In genomic region chr2:36357506-36358316, GRCh38 we compare ENCODE assay signal across 8 cellular contexts.
DNase-seq lines count a peak whose midpoint lies in the region; ATAC-seq and TF ChIP-seq lines count a peak whose summit lies in the region.

No MANE protein-coding gene starts in this region.

- peak; percentile 32 for ATAC-seq in GM21528 (IDR thresholded peaks at IDR 0.05; ENCODE audit: low FRiP score, unreplicated experiment)

- TF ChIP-seq CTCF in LNCAP (IDR thresholded peaks at IDR 0.05): peak; percentile 11; the same call in 1 of the 2 replicates

- peak; percentile 80 for DNase-seq in ELF-1 (ENCODE audit: low read depth, low spot score)
- DNase-seq in activated naive CD4-positive, alpha-beta T cell treated with Interleukin-2 at 50 U/mL for 16 hours: peak; percentile 18
- peak; percentile 29 for DNase-seq in germinal center (ENCODE audit: low spot score)
- DNase-seq in nucleus accumbens (lab: John Stamatoyannopoulos, UW): peak in 42 of 56 donors; percentile 15 to 73 (median 43)
- no peak for DNase-seq in SHP77 (lab: John Stamatoyannopoulos, UW)
- DNase-seq in MV-4-11 (lab: John Stamatoyannopoulos, UW): no peak

Comparison
In these comparisons a context has a peak if more than half of its experiments do, and no peak if none do; other contexts are left out.
1. DNase-seq: peak in ELF-1 (single experiment), activated naive CD4-positive, alpha-beta T cell treated with Interleukin-2 at 50 U/mL for 16 hours (single experiment), germinal center (single experiment) and nucleus accumbens (42 of 56); none in SHP77 (0 of 2) and MV-4-11 (single experiment).